ENCODE assay signal across 24 cellular contexts in the genomic region with DNA sequence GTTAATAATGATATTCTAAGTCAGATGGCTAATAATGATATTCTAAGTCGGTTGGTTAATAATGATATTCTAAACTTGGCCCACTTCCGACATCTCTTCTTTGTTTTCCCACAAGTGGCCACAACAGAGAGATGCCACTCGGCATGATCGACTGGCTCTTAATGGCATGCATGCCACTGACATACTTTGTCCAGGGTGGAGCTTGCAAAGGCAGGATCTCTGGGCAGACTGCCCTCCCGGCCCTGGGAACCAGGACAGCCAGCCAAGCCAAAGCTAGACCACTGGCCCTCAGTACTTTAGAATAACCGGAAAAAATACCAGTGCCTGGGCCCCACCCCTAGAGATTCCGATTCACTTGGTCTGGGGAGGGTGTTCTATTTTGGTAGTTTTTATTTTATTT.
DNase-seq lines count a peak whose midpoint lies in the region; ATAC-seq, FAIRE-seq and TF ChIP-seq lines count a peak whose summit lies in the region.
"Had no signal": no experiment of that assay in that cellular context is flagged by ENCODE, and none has a peak within 500 bp of the region (broad histone marks: within the 10 kb centered on the region; RNA-seq: fewer than 3 reads in every experiment).

No MANE protein-coding gene starts in this region.

- in situ Hi-C loops in astrocyte of the spinal cord (cut with HindIII; ENCODE audit: low sequenced_read_pairs): no loop called here

- no peak overlapping the region for H3K4me3 ChIP-seq in astrocyte of the spinal cord (ENCODE audit: low read depth, low read length)
- H3K4me3 ChIP-seq: coronary artery, esophagus squamous epithelium, thoracic aorta had no signal

- FAIRE-seq in urothelium cell line (lab: Jason Lieb, UNC): peak; percentile 75
- no peak for FAIRE-seq in D721Med (lab: Jason Lieb, UNC)
- FAIRE-seq: G401.6, keratinocyte had no signal

- peak; percentile 9 for DNase-seq in LHCN-M2 (ENCODE audit: low read depth)
- DNase-seq in astrocyte of the spinal cord (ENCODE audit: low read depth, low spot score): peak; percentile 26
- peak; percentile 42 for DNase-seq in kidney tubule cell (ENCODE audit: low spot score)
- no peak for DNase-seq in urothelium cell line (ENCODE audit: low spot score)
- no peak for DNase-seq in D721Med (ENCODE audit: insufficient read length, low spot score)
- DNase-seq in stimulated activated CD4-positive, alpha-beta T cell treated with anti-CD3 and anti-CD28 coated beads, Interleukin-15, amount 100 ng/mL, for 24 hours: no peak
- DNase-seq: activated CD4-positive, alpha-beta memory T cell treated with anti-CD3 and anti-CD28 coated beads, Interleukin-2, amount 10 ng/mL, durations not matched to agents 7 days and 5 days; activated CD4-positive, CD25-positive, alpha-beta regulatory T cell treated with anti-CD3 and anti-CD28 coated beads, Interleukin-2, amount 50 U/mL, for 72 hours; activated naive CD8-positive, alpha-beta T cell treated with anti-CD3 and anti-CD28 coated beads for 36 hours; AML-193; CD8-positive, alpha-beta T cell; esophagus squamous epithelium; natural killer cell; NCI-H146; NCI-H510A treated with DMSO at 0.1 percent for 48 hours; NK-92 treated with Interleukin-12 subunit alpha and Interleukin-12 subunit beta, amount 100 ng/mL, for 24 hours; stimulated activated CD4-positive, alpha-beta T cell treated with anti-CD3 and anti-CD28 coated beads, Interleukin-4, amount 100 ng/mL, for 4 hours; stimulated activated naive CD4-positive, alpha-beta T cell treated with Interleukin-2 at 50 U/mL for 16 hours had no signal

- ATAC-seq in HG03159 (IDR thresholded peaks at IDR 0.05; ENCODE audit: unreplicated experiment): no peak
- ATAC-seq: CD8-positive, alpha-beta T cell; natural killer cell; Panc1 had no signal

- TF ChIP-seq CTCF in astrocyte of the spinal cord (IDR thresholded peaks at IDR 0.05; ENCODE audit: low read depth, low read length) (no peak), D721Med (IDR thresholded peaks at IDR 0.05; ENCODE audit: insufficient read depth, missing control alignments) (no peak)

Comparison
In these comparisons a context has a peak if more than half of its experiments do, and no peak if none do; other contexts are left out.
1. DNase-seq: peak in LHCN-M2 (single experiment), astrocyte of the spinal cord (single experiment) and kidney tubule cell (single experiment); none in urothelium cell line (single experiment), D721Med (single experiment) and stimulated activated CD4-positive, alpha-beta T cell treated with anti-CD3 and anti-CD28 coated beads, Interleukin-15, amount 100 ng/mL, for 24 hours (single experiment).